In genomic region chr15:74162196-74162536, GRCh38 we compare ENCODE assay signal across 6 cellular contexts. TPM values are rescaled to one million over a fixed set of nuclear protein-coding genes. Genes with fewer than 3 reads are reported as not detected.
"Had no signal": no experiment of that assay in that cellular context is flagged by ENCODE, and none has a peak within 500 bp of the region (broad histone marks: within the 10 kb centered on the region; RNA-seq: fewer than 3 reads in every experiment).

No MANE protein-coding gene starts in this region.

RNA-seq across cellular contexts. Expression of gene ISLR, which starts 11.3 kb away (rescaled TPM):
- total RNA-seq: HepG2, HT-29, K562 had no signal
- polyA plus RNA-seq: HepG2, IgD-negative memory B cell, K562 had no signal

RNA-seq across cellular contexts. Expression of gene ISLR2, which starts 31.8 kb away (rescaled TPM):
- total RNA-seq: HepG2, HT-29, HT1080, IMR-90, K562 had no signal
- polyA plus RNA-seq: HepG2, IgD-negative memory B cell, IMR-90, K562 had no signal

RNA-seq across cellular contexts. Expression of gene STRA6, which starts 40.4 kb away (rescaled TPM):
- total RNA-seq: HT1080, IMR-90 had no signal
- polyA plus RNA-seq: IgD-negative memory B cell had no signal
